In genomic region chr19:12997967-12998940, GRCh38 we compare ENCODE assay signal across 11 cellular contexts. TPM values are rescaled to one million over a fixed set of nuclear protein-coding genes. Genes with fewer than 3 reads are reported as not detected.
DNase-seq lines count a peak whose midpoint lies in the region; TF ChIP-seq lines count a peak whose summit lies in the region.
"Had no signal": no experiment of that assay in that cellular context is flagged by ENCODE, and none has a peak within 500 bp of the region (broad histone marks: within the 10 kb centered on the region; RNA-seq: fewer than 3 reads in every experiment).

No MANE protein-coding gene starts in this region.

- H3K27ac Mint-ChIP-seq in T-helper 1 cell treated with Interleukin-12 subunit alpha and Interleukin-12 subunit beta and Interleukin-4 antibody, amounts not matched to agents 30 μg/mL and 1 μg/mL, for 36 hours: no peak overlapping the region
- no peak overlapping the region for H3K27ac Mint-ChIP-seq in mesothelial cell of epicardium

- 76 to 80% methylated on average over 32 of the region's 32 CpGs for WGBS in testis, 2 donors

- H3K4me1 Mint-ChIP-seq in T-helper 1 cell treated with Interleukin-12 subunit alpha and Interleukin-12 subunit beta and Interleukin-4 antibody, amounts not matched to agents 30 μg/mL and 1 μg/mL, for 36 hours (ENCODE audit: low read depth): peaks cover 5% of the 10 kb centered on the region
- H3K4me1 Mint-ChIP-seq in mesothelial cell of epicardium: peaks cover 19% of the 10 kb centered on the region

- H3K9me3 Mint-ChIP-seq in T-helper 1 cell treated with Interleukin-12 subunit alpha and Interleukin-12 subunit beta and Interleukin-4 antibody, amounts not matched to agents 30 μg/mL and 1 μg/mL, for 36 hours: no peaks in the 10 kb centered on the region
- H3K9me3 Mint-ChIP-seq in mesothelial cell of epicardium: no peaks in the 10 kb centered on the region

- H3K4me3 ChIP-seq in astrocyte of the spinal cord (ENCODE audit: low read depth, low read length): peak overlapping the region; percentile 78
- H3K4me3 ChIP-seq in testis: no peak overlapping the region

- peaks cover 44% of the 10 kb centered on the region for H3K27me3 Mint-ChIP-seq in T-helper 1 cell treated with Interleukin-12 subunit alpha and Interleukin-12 subunit beta and Interleukin-4 antibody, amounts not matched to agents 30 μg/mL and 1 μg/mL, for 36 hours (ENCODE audit: low read depth)
- peaks cover 79% of the 10 kb centered on the region for H3K27me3 Mint-ChIP-seq in mesothelial cell of epicardium (ENCODE audit: low read depth)

- no peaks in the 10 kb centered on the region for H3K27me3 ChIP-seq in testis

- peaks cover 32% of the 10 kb centered on the region for H3K4me1 ChIP-seq in testis

- in situ Hi-C loops in astrocyte of the spinal cord (cut with HindIII; ENCODE audit: low sequenced_read_pairs): no loop called here

- H3K27ac ChIP-seq in testis: peak overlapping the region; percentile 34 to 64

- no peaks in the 10 kb centered on the region for H3K36me3 ChIP-seq in testis (ENCODE audit: low read depth, missing control alignments)

- no peaks in the 10 kb centered on the region for H3K9me3 ChIP-seq in testis

- DNase-seq in T-helper 1 cell (no peak), astrocyte of the spinal cord (ENCODE audit: low read depth, low spot score) (no peak), mesothelial cell of epicardium (ENCODE audit: low spot score in 2 of 2, unreplicated experiment in 2 of 2) (no peak), testis (no peak), GM19238 (ENCODE audit: insufficient read length, low spot score) (no peak), D341Med (ENCODE audit: low spot score) (no peak), nucleus accumbens (lab: John Stamatoyannopoulos, UW) (no peak)
- DNase-seq: NCI-H1694; stimulated activated naive CD8-positive, alpha-beta T cell treated with anti-CD3 and anti-CD28 coated beads, Interleukin-15, Interleukin-2, amounts not matched to agents 100 U/mL and 50 U/mL, for 24 hours had no signal

- no peak for TF ChIP-seq POLR2A in testis (IDR thresholded peaks at IDR 0.05)

- H3K4me3 Mint-ChIP-seq in T-helper 1 cell treated with Interleukin-12 subunit alpha and Interleukin-12 subunit beta and Interleukin-4 antibody, amounts not matched to agents 30 μg/mL and 1 μg/mL, for 36 hours: peak overlapping the region; percentile 40
- peak overlapping the region; percentile 27 for H3K4me3 Mint-ChIP-seq in mesothelial cell of epicardium

- intact Hi-C loops in testis (cut with DNase I; ENCODE audit: low total_unique reads): no loop called here

- no peaks in the 10 kb centered on the region for H3K36me3 Mint-ChIP-seq in T-helper 1 cell treated with Interleukin-12 subunit alpha and Interleukin-12 subunit beta and Interleukin-4 antibody, amounts not matched to agents 30 μg/mL and 1 μg/mL, for 36 hours (ENCODE audit: low read depth)
- H3K36me3 Mint-ChIP-seq in mesothelial cell of epicardium: peaks cover 19% of the 10 kb centered on the region

- TF ChIP-seq CTCF in astrocyte of the spinal cord (IDR thresholded peaks at IDR 0.05; ENCODE audit: low read depth, low read length): no peak
- no peak for TF ChIP-seq CTCF in mesothelial cell of epicardium (IDR thresholded peaks at IDR 0.05; ENCODE audit: unreplicated experiment)
- no peak for TF ChIP-seq CTCF in testis (IDR thresholded peaks at IDR 0.05)

RNA-seq across cellular contexts. Expression of gene NFIX, which starts 3.0 kb away (rescaled TPM):
- total RNA-seq in mesothelial cell of epicardium (52.4 to 55.5 TPM (median 53.8 TPM) in 3 replicates), testis (10 to 100 TPM; 51.7 to 62.4 TPM)
- polyA plus RNA-seq in testis (ENCODE audit: insufficient read depth, low read depth, low replicate concordance): 47.4 TPM
- total RNA-seq: epithelial cell of proximal tubule had no signal

RNA-seq across cellular contexts. Expression of gene DAND5, which starts 28.9 kb away (rescaled TPM):
- total RNA-seq in mesothelial cell of epicardium: 0.16 TPM in 1 of 3 replicates, not detected in the others
- 1 to 10 TPM; 1.4 to 2.8 TPM for total RNA-seq in testis
- polyA plus RNA-seq in testis (ENCODE audit: insufficient read depth, low read depth, low replicate concordance): 0.16 TPM

RNA-seq across cellular contexts. Expression of gene GADD45GIP1, which starts 41.2 kb away (rescaled TPM):
- 18.7 to 19.1 TPM (median 18.8 TPM) in 3 replicates for total RNA-seq in mesothelial cell of epicardium
- total RNA-seq in testis: 10 to 100 TPM; 32.2 to 39.8 TPM
- polyA plus RNA-seq in testis (ENCODE audit: insufficient read depth, low read depth, low replicate concordance): 21.6 TPM

RNA-seq across cellular contexts. Expression of gene RAD23A, which starts 52.6 kb away (rescaled TPM):
- 78.6 to 87.4 TPM (median 80.7 TPM) in 3 replicates for total RNA-seq in mesothelial cell of epicardium
- 100 to 1,000 TPM; 114 to 136 TPM for total RNA-seq in testis
- polyA plus RNA-seq in testis (ENCODE audit: insufficient read depth, low read depth, low replicate concordance): 174 TPM

RNA-seq across cellular contexts. Expression of gene CALR, which starts 59.8 kb away (rescaled TPM):
- total RNA-seq in mesothelial cell of epicardium (863 to 886 TPM (median 869 TPM) in 3 replicates), testis (100 to 1,000 TPM; 389 to 467 TPM)
- 538 TPM for polyA plus RNA-seq in testis (ENCODE audit: insufficient read depth, low read depth, low replicate concordance)
